1 cellular context compared by ENCODE assay signal in the genomic region with DNA sequence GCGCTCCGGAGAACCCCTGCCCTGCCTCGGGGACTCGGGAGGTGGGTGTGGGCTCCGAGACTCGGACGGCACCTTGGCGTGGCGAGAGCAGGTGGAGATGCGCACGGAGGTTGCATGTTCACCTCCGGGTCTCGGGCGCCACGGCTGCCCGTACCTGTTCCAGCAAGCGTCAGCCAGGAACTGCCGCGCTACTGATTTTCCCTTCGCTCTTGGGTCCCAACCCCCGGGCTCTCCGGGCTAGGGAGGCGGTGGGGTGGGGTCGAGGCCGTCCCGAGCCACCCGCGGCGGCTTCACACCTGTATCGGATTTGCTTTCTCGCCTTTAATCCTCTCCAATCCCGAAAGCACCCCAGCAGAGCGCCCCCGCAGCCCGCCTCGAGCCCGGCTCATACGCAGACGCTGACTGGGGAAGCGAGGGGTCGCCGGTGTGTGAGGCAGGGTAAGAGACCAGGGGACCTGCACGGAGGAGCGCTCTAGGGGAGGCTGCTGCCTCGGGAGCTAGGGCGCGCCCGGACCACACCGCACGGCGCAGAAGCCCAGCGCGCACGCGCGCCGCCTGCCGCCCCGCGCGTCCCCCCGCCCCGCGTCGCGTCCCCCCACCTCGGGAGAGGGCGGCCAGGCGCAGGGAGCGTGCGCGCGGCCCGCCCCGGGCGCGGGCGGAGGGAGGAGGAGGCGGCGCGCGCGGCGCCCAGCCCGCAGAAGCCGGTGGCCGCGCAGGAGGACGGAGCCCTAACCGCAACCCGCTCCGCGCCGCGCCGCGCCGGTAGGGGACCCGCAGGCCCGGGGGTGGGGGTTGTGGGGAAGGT.
A peak's percentile ranks its signal among the peaks of the same experiment; 100 is the strongest.
TF ChIP-seq lines count a peak whose summit lies in the region.

A gene with protein sequence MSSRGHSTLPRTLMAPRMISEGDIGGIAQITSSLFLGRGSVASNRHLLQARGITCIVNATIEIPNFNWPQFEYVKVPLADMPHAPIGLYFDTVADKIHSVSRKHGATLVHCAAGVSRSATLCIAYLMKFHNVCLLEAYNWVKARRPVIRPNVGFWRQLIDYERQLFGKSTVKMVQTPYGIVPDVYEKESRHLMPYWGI (plus strand): TSS at position 695 of the 805 bp plus-strand sequence. CDS start 22,382 bp downstream, outside the sequence.

TF ChIP-seq in HEK293, 187 proteins besides CTCF, POLR2A, EP300 and RAD21 (continued from another document and continues in another):
- TF ChIP-seq TCF7L2 (IDR thresholded peaks at IDR 0.05; ENCODE audit: borderline replicate concordance, low read depth, low read length) (no peak), ZNF133 (tag by site-specific recombination; IDR thresholded peaks at IDR 0.05) (no peak), GLI2 (tag by site-specific recombination; IDR thresholded peaks at IDR 0.05; ENCODE audit: borderline replicate concordance, low read depth) (no peak), KLF9 (tag by site-specific recombination; IDR thresholded peaks at IDR 0.05; ENCODE audit: low read depth) (peak; percentile 72; the same call in 1 of the 2 replicates), ZNF544 (tag by site-specific recombination; IDR thresholded peaks at IDR 0.05) (no peak), ZNF837 (tag by site-specific recombination; IDR thresholded peaks at IDR 0.05) (no peak), ZNF560 (tag by site-specific recombination; IDR thresholded peaks at IDR 0.05; ENCODE audit: borderline replicate concordance) (no peak), ZNF610 (tag by site-specific recombination; IDR thresholded peaks at IDR 0.05; ENCODE audit: borderline replicate concordance) (no peak), ZNF391 (tag by site-specific recombination; IDR thresholded peaks at IDR 0.05; ENCODE audit: borderline replicate concordance, low read depth) (no peak), ZNF664 (tag by site-specific recombination; IDR thresholded peaks at IDR 0.05) (no peak), ZNF394 (tag by site-specific recombination; IDR thresholded peaks at IDR 0.05; ENCODE audit: borderline replicate concordance) (no peak), YY1 (tag by site-specific recombination; IDR thresholded peaks at IDR 0.05) (no peak), GFI1B (tag by site-specific recombination; IDR thresholded peaks at IDR 0.05) (no peak), SP7 (tag by site-specific recombination; IDR thresholded peaks at IDR 0.05) (no peak; the same call in 1 of the 2 replicates), ZNF302 (tag by site-specific recombination; IDR thresholded peaks at IDR 0.05; ENCODE audit: low read depth) (no peak), ZNF416 (tag by site-specific recombination; IDR thresholded peaks at IDR 0.05) (no peak), IKZF3 (tag by site-specific recombination; IDR thresholded peaks at IDR 0.05) (no peak), ZNF624 (tag by site-specific recombination; IDR thresholded peaks at IDR 0.05) (no peak), ZNF16 (tag by site-specific recombination; IDR thresholded peaks at IDR 0.05; ENCODE audit: low read depth) (no peak), ZNF37A (tag by site-specific recombination; IDR thresholded peaks at IDR 0.05) (no peak), ZNF776 (tag by site-specific recombination; IDR thresholded peaks at IDR 0.05; ENCODE audit: borderline replicate concordance) (no peak), ZNF138 (tag by site-specific recombination; IDR thresholded peaks at IDR 0.05; ENCODE audit: borderline replicate concordance) (no peak), ZNF221 (tag by site-specific recombination; IDR thresholded peaks at IDR 0.05; ENCODE audit: borderline replicate concordance) (no peak), SETDB1 (IDR thresholded peaks at IDR 0.05; ENCODE audit: insufficient read length, low read length) (no peak), ZNF112 (tag by site-specific recombination; IDR thresholded peaks at IDR 0.05) (no peak), YY2 (tag by site-specific recombination; IDR thresholded peaks at IDR 0.05) (no peak), ZSCAN30 (tag by site-specific recombination; IDR thresholded peaks at IDR 0.05) (0 out of 2 replicates have a peak, but pooled peaks have one; percentile 31), TRIM28 (IDR thresholded peaks at IDR 0.05; ENCODE audit: borderline replicate concordance, low read length) (no peak), ZNF654 (tag by site-specific recombination; IDR thresholded peaks at IDR 0.05; ENCODE audit: low read depth) (no peak), ZNF184 (tag by site-specific recombination; IDR thresholded peaks at IDR 0.05) (no peak), ZNF311 (tag by site-specific recombination; IDR thresholded peaks at IDR 0.05; ENCODE audit: borderline replicate concordance) (no peak), ZNF521 (tag by site-specific recombination; IDR thresholded peaks at IDR 0.05) (no peak), ZNF266 (tag by site-specific recombination; IDR thresholded peaks at IDR 0.05; ENCODE audit: low read depth) (no peak), HOXA7 (CRISPR knock-in tag; IDR thresholded peaks at IDR 0.05; ENCODE audit: borderline replicate concordance) (no peak)
- TF ChIP-seq, protein P1, sequence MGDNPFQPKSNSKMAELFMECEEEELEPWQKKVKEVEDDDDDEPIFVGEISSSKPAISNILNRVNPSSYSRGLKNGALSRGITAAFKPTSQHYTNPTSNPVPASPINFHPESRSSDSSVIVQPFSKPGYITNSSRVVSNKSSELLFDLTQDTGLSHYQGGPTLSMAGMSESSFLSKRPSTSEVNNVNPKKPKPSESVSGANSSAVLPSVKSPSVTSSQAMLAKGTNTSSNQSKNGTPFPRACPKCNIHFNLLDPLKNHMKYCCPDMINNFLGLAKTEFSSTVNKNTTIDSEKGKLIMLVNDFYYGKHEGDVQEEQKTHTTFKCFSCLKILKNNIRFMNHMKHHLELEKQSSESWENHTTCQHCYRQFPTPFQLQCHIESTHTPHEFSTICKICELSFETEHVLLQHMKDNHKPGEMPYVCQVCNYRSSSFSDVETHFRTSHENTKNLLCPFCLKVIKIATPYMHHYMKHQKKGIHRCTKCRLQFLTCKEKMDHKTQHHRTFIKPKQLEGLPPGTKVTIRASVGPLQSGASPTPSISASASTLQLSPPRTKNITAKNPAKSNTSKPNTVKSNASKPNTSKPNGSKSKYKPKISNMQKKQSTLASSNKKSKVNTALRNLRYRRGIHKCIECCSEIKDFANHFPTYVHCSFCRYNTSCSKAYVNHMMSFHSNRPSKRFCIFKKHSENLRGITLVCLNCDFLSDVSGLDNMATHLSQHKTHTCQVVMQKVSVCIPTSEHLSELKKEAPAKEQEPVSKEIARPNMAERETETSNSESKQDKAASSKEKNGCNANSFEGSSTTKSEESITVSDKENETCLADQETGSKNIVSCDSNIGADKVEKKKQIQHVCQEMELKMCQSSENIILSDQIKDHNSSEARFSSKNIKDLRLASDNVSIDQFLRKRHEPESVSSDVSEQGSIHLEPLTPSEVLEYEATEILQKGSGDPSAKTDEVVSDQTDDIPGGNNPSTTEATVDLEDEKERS (tag by site-specific recombination; IDR thresholded peaks at IDR 0.05): no peak
- TF ChIP-seq, protein P2, sequence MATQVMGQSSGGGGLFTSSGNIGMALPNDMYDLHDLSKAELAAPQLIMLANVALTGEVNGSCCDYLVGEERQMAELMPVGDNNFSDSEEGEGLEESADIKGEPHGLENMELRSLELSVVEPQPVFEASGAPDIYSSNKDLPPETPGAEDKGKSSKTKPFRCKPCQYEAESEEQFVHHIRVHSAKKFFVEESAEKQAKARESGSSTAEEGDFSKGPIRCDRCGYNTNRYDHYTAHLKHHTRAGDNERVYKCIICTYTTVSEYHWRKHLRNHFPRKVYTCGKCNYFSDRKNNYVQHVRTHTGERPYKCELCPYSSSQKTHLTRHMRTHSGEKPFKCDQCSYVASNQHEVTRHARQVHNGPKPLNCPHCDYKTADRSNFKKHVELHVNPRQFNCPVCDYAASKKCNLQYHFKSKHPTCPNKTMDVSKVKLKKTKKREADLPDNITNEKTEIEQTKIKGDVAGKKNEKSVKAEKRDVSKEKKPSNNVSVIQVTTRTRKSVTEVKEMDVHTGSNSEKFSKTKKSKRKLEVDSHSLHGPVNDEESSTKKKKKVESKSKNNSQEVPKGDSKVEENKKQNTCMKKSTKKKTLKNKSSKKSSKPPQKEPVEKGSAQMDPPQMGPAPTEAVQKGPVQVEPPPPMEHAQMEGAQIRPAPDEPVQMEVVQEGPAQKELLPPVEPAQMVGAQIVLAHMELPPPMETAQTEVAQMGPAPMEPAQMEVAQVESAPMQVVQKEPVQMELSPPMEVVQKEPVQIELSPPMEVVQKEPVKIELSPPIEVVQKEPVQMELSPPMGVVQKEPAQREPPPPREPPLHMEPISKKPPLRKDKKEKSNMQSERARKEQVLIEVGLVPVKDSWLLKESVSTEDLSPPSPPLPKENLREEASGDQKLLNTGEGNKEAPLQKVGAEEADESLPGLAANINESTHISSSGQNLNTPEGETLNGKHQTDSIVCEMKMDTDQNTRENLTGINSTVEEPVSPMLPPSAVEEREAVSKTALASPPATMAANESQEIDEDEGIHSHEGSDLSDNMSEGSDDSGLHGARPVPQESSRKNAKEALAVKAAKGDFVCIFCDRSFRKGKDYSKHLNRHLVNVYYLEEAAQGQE (tag by site-specific recombination; IDR thresholded peaks at IDR 0.05): no peak
- TF ChIP-seq, protein P3, sequence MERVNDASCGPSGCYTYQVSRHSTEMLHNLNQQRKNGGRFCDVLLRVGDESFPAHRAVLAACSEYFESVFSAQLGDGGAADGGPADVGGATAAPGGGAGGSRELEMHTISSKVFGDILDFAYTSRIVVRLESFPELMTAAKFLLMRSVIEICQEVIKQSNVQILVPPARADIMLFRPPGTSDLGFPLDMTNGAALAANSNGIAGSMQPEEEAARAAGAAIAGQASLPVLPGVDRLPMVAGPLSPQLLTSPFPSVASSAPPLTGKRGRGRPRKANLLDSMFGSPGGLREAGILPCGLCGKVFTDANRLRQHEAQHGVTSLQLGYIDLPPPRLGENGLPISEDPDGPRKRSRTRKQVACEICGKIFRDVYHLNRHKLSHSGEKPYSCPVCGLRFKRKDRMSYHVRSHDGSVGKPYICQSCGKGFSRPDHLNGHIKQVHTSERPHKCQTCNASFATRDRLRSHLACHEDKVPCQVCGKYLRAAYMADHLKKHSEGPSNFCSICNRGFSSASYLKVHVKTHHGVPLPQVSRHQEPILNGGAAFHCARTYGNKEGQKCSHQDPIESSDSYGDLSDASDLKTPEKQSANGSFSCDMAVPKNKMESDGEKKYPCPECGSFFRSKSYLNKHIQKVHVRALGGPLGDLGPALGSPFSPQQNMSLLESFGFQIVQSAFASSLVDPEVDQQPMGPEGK (tag by site-specific recombination; IDR thresholded peaks at IDR 0.05): peak; percentile 59
- TF ChIP-seq, protein P4, sequence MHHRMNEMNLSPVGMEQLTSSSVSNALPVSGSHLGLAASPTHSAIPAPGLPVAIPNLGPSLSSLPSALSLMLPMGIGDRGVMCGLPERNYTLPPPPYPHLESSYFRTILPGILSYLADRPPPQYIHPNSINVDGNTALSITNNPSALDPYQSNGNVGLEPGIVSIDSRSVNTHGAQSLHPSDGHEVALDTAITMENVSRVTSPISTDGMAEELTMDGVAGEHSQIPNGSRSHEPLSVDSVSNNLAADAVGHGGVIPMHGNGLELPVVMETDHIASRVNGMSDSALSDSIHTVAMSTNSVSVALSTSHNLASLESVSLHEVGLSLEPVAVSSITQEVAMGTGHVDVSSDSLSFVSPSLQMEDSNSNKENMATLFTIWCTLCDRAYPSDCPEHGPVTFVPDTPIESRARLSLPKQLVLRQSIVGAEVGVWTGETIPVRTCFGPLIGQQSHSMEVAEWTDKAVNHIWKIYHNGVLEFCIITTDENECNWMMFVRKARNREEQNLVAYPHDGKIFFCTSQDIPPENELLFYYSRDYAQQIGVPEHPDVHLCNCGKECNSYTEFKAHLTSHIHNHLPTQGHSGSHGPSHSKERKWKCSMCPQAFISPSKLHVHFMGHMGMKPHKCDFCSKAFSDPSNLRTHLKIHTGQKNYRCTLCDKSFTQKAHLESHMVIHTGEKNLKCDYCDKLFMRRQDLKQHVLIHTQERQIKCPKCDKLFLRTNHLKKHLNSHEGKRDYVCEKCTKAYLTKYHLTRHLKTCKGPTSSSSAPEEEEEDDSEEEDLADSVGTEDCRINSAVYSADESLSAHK (tag by site-specific recombination; IDR thresholded peaks at IDR 0.05): no peak
- TF ChIP-seq, protein P5, sequence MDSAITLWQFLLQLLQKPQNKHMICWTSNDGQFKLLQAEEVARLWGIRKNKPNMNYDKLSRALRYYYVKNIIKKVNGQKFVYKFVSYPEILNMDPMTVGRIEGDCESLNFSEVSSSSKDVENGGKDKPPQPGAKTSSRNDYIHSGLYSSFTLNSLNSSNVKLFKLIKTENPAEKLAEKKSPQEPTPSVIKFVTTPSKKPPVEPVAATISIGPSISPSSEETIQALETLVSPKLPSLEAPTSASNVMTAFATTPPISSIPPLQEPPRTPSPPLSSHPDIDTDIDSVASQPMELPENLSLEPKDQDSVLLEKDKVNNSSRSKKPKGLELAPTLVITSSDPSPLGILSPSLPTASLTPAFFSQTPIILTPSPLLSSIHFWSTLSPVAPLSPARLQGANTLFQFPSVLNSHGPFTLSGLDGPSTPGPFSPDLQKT (IDR thresholded peaks at IDR 0.05; ENCODE audit: borderline replicate concordance, low read depth, low read length): no peak
- TF ChIP-seq, protein P6, sequence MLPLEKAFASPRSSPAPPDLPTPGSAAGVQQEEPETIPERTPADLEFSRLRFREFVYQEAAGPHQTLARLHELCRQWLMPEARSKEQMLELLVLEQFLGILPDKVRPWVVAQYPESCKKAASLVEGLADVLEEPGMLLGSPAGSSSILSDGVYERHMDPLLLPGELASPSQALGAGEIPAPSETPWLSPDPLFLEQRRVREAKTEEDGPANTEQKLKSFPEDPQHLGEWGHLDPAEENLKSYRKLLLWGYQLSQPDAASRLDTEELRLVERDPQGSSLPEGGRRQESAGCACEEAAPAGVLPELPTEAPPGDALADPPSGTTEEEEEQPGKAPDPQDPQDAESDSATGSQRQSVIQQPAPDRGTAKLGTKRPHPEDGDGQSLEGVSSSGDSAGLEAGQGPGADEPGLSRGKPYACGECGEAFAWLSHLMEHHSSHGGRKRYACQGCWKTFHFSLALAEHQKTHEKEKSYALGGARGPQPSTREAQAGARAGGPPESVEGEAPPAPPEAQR (tag by site-specific recombination; IDR thresholded peaks at IDR 0.05): no peak
- TF ChIP-seq, protein P7, sequence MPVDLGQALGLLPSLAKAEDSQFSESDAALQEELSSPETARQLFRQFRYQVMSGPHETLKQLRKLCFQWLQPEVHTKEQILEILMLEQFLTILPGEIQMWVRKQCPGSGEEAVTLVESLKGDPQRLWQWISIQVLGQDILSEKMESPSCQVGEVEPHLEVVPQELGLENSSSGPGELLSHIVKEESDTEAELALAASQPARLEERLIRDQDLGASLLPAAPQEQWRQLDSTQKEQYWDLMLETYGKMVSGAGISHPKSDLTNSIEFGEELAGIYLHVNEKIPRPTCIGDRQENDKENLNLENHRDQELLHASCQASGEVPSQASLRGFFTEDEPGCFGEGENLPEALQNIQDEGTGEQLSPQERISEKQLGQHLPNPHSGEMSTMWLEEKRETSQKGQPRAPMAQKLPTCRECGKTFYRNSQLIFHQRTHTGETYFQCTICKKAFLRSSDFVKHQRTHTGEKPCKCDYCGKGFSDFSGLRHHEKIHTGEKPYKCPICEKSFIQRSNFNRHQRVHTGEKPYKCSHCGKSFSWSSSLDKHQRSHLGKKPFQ (tag by site-specific recombination; IDR thresholded peaks at IDR 0.05): peak; percentile 76
- TF ChIP-seq, protein P8, sequence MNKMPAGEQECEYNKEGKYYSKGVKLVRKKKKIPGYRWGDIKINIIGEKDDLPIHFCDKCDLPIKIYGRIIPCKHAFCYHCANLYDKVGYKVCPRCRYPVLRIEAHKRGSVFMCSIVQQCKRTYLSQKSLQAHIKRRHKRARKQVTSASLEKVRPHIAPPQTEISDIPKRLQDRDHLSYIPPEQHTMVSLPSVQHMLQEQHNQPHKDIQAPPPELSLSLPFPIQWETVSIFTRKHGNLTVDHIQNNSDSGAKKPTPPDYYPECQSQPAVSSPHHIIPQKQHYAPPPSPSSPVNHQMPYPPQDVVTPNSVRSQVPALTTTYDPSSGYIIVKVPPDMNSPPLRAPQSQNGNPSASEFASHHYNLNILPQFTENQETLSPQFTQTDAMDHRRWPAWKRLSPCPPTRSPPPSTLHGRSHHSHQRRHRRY (tag by site-specific recombination; IDR thresholded peaks at IDR 0.05): no peak
